21 cellular contexts compared by ENCODE assay signal in genomic region chr2:16105178-16105663, GRCh38.
DNase-seq lines count a peak whose midpoint lies in the region; FAIRE-seq and TF ChIP-seq lines count a peak whose summit lies in the region.
"Had no signal": no experiment of that assay in that cellular context is flagged by ENCODE, and none has a peak within 500 bp of the region (broad histone marks: within the 10 kb centered on the region; RNA-seq: fewer than 3 reads in every experiment).

No MANE protein-coding gene starts in this region.

- H3K56ac ChIP-seq in H9 (ENCODE audit: insufficient read length, low read depth, low read length) = peak overlapping the region; percentile 77

- H3K9me3 ChIP-seq in H9 (ENCODE audit: control insufficient read depth, low read depth, low read length) (no peaks in the 10 kb centered on the region), ectodermal cell (ENCODE audit: control insufficient read depth, low read length) (no peaks in the 10 kb centered on the region), keratinocyte (ENCODE audit: control insufficient read depth, low read depth, low read length) (no peaks in the 10 kb centered on the region), A673 (ENCODE audit: low read depth, low read length, poor library complexity, severe bottlenecking) (no peaks in the 10 kb centered on the region)
- H3K9me3 ChIP-seq: psoas muscle, vagina had no signal

- peak overlapping the region; percentile 100 for H3K27ac ChIP-seq in H9 (ENCODE audit: insufficient read length, low read depth, low read length)
- peak overlapping the region; percentile 64 for H3K27ac ChIP-seq in ectodermal cell (ENCODE audit: insufficient read depth, low read depth, low read length, poor library complexity, severe bottlenecking)
- no peak overlapping the region for H3K27ac ChIP-seq in keratinocyte (ENCODE audit: control insufficient read depth, insufficient read depth, low read length)
- H3K27ac ChIP-seq in A673 (ENCODE audit: low read depth, low read length, poor library complexity, severe bottlenecking) = no peak overlapping the region
- H3K27ac ChIP-seq: psoas muscle, vagina had no signal

- intact Hi-C loops in A673 (cut with micrococcal nuclease; ENCODE audit: unreplicated experiment) = no loop called here

- H3K79me1 ChIP-seq in H9 (ENCODE audit: insufficient read depth, low read depth, low read length, poor library complexity, severe bottlenecking) = no peaks in the 10 kb centered on the region

- no peak overlapping the region for H4K8ac ChIP-seq in H9 (replicated peaks; ENCODE audit: insufficient read length, low read depth, low read length)

- no peak overlapping the region for H2BK20ac ChIP-seq in H9 (ENCODE audit: low read depth, low read length, poor library complexity, severe bottlenecking)

- peaks cover 18% of the 10 kb centered on the region; the same call in 1 of the 2 replicates for H3K4me1 ChIP-seq in H9 (ENCODE audit: insufficient read depth, low read length)
- peaks cover 35% of the 10 kb centered on the region for H3K4me1 ChIP-seq in ectodermal cell (ENCODE audit: control insufficient read depth, insufficient read depth, low read length)
- no peaks in the 10 kb centered on the region for H3K4me1 ChIP-seq in keratinocyte (ENCODE audit: control insufficient read depth, extremely low read depth, insufficient read depth, low read length)
- H3K4me1 ChIP-seq in A673 (ENCODE audit: insufficient read depth, low read length, poor library complexity, severe bottlenecking) = no peaks in the 10 kb centered on the region
- H3K4me1 ChIP-seq: psoas muscle had no signal

- FAIRE-seq in keratinocyte (lab: Jason Lieb, UNC) = no peak
- FAIRE-seq: islet of Langerhans had no signal

- no peaks in the 10 kb centered on the region for H3K27me3 Mint-ChIP-seq in H9 (ENCODE audit: low read depth)
- H3K27me3 Mint-ChIP-seq: activated CD4-positive, alpha-beta T cell treated with anti-CD3 and anti-CD28 coated beads, Interleukin-2, amount 10 ng/mL, durations not matched to agents 7 days and 5 days; naive B cell; T-cell had no signal

- DNase-seq in H9 (no peak), keratinocyte (ENCODE audit: low read depth, low spot score) (no peak), retina (peak; percentile 52), DMS79 treated with DMSO at 0.1 percent for 48 hours (lab: John Stamatoyannopoulos, UW) (no peak), NCI-H1417 treated with DMSO at 0.1 percent for 48 hours (lab: John Stamatoyannopoulos, UW) (no peak), A673 (ENCODE audit: low spot score) (no peak), cortex of kidney (lab: John Stamatoyannopoulos, UW) (no peak)
- DNase-seq: activated CD4-positive, alpha-beta T cell treated with anti-CD3 and anti-CD28 coated beads, Interleukin-2, amount 10 ng/mL, durations not matched to agents 7 days and 5 days; activated CD8-positive, alpha-beta memory T cell treated with anti-CD3 and anti-CD28 coated beads, Interleukin-2, amount 50 U/mL, for 48 hours; activated effector memory CD4-positive, alpha-beta T cell treated with Interleukin-2 at 50 U/mL for 16 hours; naive B cell; NCI-H1048; NCI-H2081 treated with DMSO at 0.1 percent for 48 hours; NCI-H69; psoas muscle; SHP77 treated with DMSO at 0.1 percent for 48 hours; stimulated activated CD4-positive, alpha-beta T cell treated with anti-CD3 and anti-CD28 coated beads, Interleukin-4, amount 100 ng/mL, for 4 hours; T-cell had no signal

- peak overlapping the region; percentile 34; the same call in 1 of the 2 replicates for H3K14ac ChIP-seq in H9 (ENCODE audit: insufficient read depth, low read length)

- no peak overlapping the region for H3K23ac ChIP-seq in H9 (ENCODE audit: insufficient read length, low read depth, low read length)

- H3K9ac ChIP-seq in H9 (ENCODE audit: extremely low read depth, insufficient read length, low read length) = peak overlapping the region; percentile 68
- no peak overlapping the region for H3K9ac ChIP-seq in keratinocyte (ENCODE audit: control insufficient read depth, extremely low read depth, insufficient read depth, low read length)

- H4K91ac ChIP-seq in H9 (ENCODE audit: insufficient read length, low read depth, low read length) = peak overlapping the region; percentile 68

- H3K4me2 ChIP-seq in H9 (ENCODE audit: insufficient read depth, insufficient read length, low read length) (peak overlapping the region; percentile 87), keratinocyte (ENCODE audit: control insufficient read depth, extremely low read depth, insufficient read depth, low read depth, low read length) (no peak overlapping the region)

- H3K4me3 ChIP-seq in ectodermal cell (ENCODE audit: insufficient read depth, low read depth, low read length) = peak overlapping the region; percentile 11
- H3K4me3 ChIP-seq in keratinocyte (ENCODE audit: control insufficient read depth in 2 of 3, extremely low read depth in 1 of 3, insufficient read depth in 2 of 3, low read depth in 1 of 3, low read length in 3 of 3) = no peak overlapping the region
- no peak overlapping the region for H3K4me3 ChIP-seq in A673 (ENCODE audit: low read depth, low read length, poor library complexity, severe bottlenecking)
- H3K4me3 ChIP-seq: psoas muscle, vagina had no signal

- H2BK15ac ChIP-seq in H9 (ENCODE audit: low read depth, low read length) = no peak overlapping the region

- no peaks in the 10 kb centered on the region for H3K36me3 Mint-ChIP-seq in H9 (ENCODE audit: insufficient read depth in 1 of 3, low read depth in 3 of 3)
- H3K36me3 Mint-ChIP-seq: naive B cell, T-cell had no signal

- dilution Hi-C loops in keratinocyte (cut with MboI; ENCODE audit: extremely low pct_ligation_motif_present, low sequenced_read_pairs) = no loop called here

- peak overlapping the region; percentile 39 for H2BK120ac ChIP-seq in H9 (ENCODE audit: low read depth, low read length, poor library complexity, severe bottlenecking)

- peak overlapping the region; percentile 58 to 69 for H3K4me3 Mint-ChIP-seq in H9
- H3K4me3 Mint-ChIP-seq: activated CD4-positive, alpha-beta T cell treated with anti-CD3 and anti-CD28 coated beads, Interleukin-2, amount 10 ng/mL, durations not matched to agents 7 days and 5 days; naive B cell; T-cell had no signal

- BruUV-seq in A673 (replicated peaks; lab: Mats Ljungman, UMichigan) = no TSS peak

- TF ChIP-seq CTCF in H9 (conservative IDR thresholded peaks at IDR 0.05) (no peak), keratinocyte (optimal IDR thresholded peaks at IDR 0.05 in 1 of 3, IDR thresholded peaks at IDR 0.05 in 1 of 3, conservative IDR thresholded peaks at IDR 0.05 in 1 of 3; ENCODE audit: extremely low read depth in 1 of 3, insufficient read depth in 2 of 3, low read length in 3 of 3) (no peak), A673 (conservative IDR thresholded peaks at IDR 0.05; ENCODE audit: low read depth, low read length) (no peak)

- H3K23me2 ChIP-seq in H9 (ENCODE audit: insufficient read length, low read depth, low read length, poor library complexity, severe bottlenecking) = no peaks in the 10 kb centered on the region

- peak overlapping the region; percentile 71 for H2AK5ac ChIP-seq in H9 (ENCODE audit: insufficient read length, low read length)

- peak overlapping the region; percentile 96 to 98 (median 97) for H3K27ac Mint-ChIP-seq in H9
- H3K27ac Mint-ChIP-seq: activated CD4-positive, alpha-beta T cell treated with anti-CD3 and anti-CD28 coated beads, Interleukin-2, amount 10 ng/mL, durations not matched to agents 7 days and 5 days; naive B cell; T-cell had no signal

- H3K9me1 ChIP-seq in keratinocyte (ENCODE audit: control insufficient read depth, extremely low read depth, insufficient read depth, low read length) = no peaks in the 10 kb centered on the region

- peak overlapping the region; percentile 24 for H3K18ac ChIP-seq in H9 (ENCODE audit: insufficient read length, low read depth, low read length)

- no peak overlapping the region; the same call in 1 of the 2 replicates for H3K4ac ChIP-seq in H9 (ENCODE audit: low read depth, low read length)

- CTCF ChIA-PET in A673 (lab: Charles Lee) = no interaction called here

- peak overlapping the region; percentile 58 for H2BK12ac ChIP-seq in H9 (ENCODE audit: insufficient read length, low read depth, low read length)

- peak overlapping the region; percentile 73 for H2BK5ac ChIP-seq in H9 (ENCODE audit: insufficient read length, low read length)

- H3K36me3 ChIP-seq in ectodermal cell (ENCODE audit: control insufficient read depth, insufficient read depth, low read length) = no peaks in the 10 kb centered on the region
- no peaks in the 10 kb centered on the region for H3K36me3 ChIP-seq in keratinocyte (ENCODE audit: control insufficient read depth in 2 of 2, extremely low read depth in 1 of 2, insufficient read depth in 2 of 2, low read length in 2 of 2)
- no peaks in the 10 kb centered on the region for H3K36me3 ChIP-seq in A673 (ENCODE audit: insufficient read depth, low read length, poor library complexity, severe bottlenecking)
- H3K36me3 ChIP-seq: vagina had no signal

- H3K9me3 Mint-ChIP-seq in H9 = no peaks in the 10 kb centered on the region
- H3K9me3 Mint-ChIP-seq: activated CD4-positive, alpha-beta T cell treated with anti-CD3 and anti-CD28 coated beads, Interleukin-2, amount 10 ng/mL, durations not matched to agents 7 days and 5 days; T-cell had no signal

- peak overlapping the region; percentile 89 for H4K5ac ChIP-seq in H9 (ENCODE audit: insufficient read length, low read depth, low read length)

- POLR2A ChIA-PET in A673 (lab: Charles Lee; ENCODE audit: low non-redundant PET) = no interaction called here

- no peaks in the 10 kb centered on the region for H3K27me3 ChIP-seq in H9 (ENCODE audit: insufficient read depth, low read length)
- H3K27me3 ChIP-seq in ectodermal cell (ENCODE audit: control insufficient read depth, insufficient read depth, low read length, poor library complexity, severe bottlenecking) = no peaks in the 10 kb centered on the region
- no peaks in the 10 kb centered on the region for H3K27me3 ChIP-seq in keratinocyte (ENCODE audit: control insufficient read depth, extremely low read depth, insufficient read depth, low read length)
- H3K27me3 ChIP-seq in A673 (replicated peaks; ENCODE audit: insufficient read depth, low read depth, low read length, poor library complexity) = no peaks in the 10 kb centered on the region
- H3K27me3 ChIP-seq: vagina had no signal

- no CpG with 5 or more reads among the region's 10 CpGs for WGBS in H9 (ENCODE audit: extremely low coverage, insufficient read length, low lambda C conversion rate)
- 4 to 5% methylated on average over 10 of the region's 10 CpGs for WGBS in ectodermal cell, 2 experiments

- H3K79me2 ChIP-seq in H9 (ENCODE audit: insufficient read depth, low read length) (no peaks in the 10 kb centered on the region), keratinocyte (ENCODE audit: control insufficient read depth, insufficient read depth, low read length) (no peaks in the 10 kb centered on the region)

- no peak overlapping the region for H2AFZ ChIP-seq in H9 (ENCODE audit: low read length)
- peak overlapping the region; percentile 24 for H2AFZ ChIP-seq in keratinocyte (ENCODE audit: control insufficient read depth, low read length)

- H3K4me1 Mint-ChIP-seq in H9 = peaks cover 72 to 74% of the 10 kb centered on the region in 2 experiments
- H3K4me1 Mint-ChIP-seq: activated CD4-positive, alpha-beta T cell treated with anti-CD3 and anti-CD28 coated beads, Interleukin-2, amount 10 ng/mL, durations not matched to agents 7 days and 5 days; naive B cell; T-cell had no signal

- peak overlapping the region; percentile 0 for H3T11ph ChIP-seq in H9 (ENCODE audit: low read length)

- H4K20me1 ChIP-seq in H9 (ENCODE audit: control insufficient read depth, insufficient read depth, insufficient read length) (no peaks in the 10 kb centered on the region), keratinocyte (ENCODE audit: control insufficient read depth, extremely low read depth, insufficient read depth, low read length) (no peaks in the 10 kb centered on the region)

Comparison
In these comparisons a context has a peak if more than half of its experiments do, and no peak if none do; other contexts are left out.
1. H3K27ac ChIP-seq: peak in H9 (single experiment) and ectodermal cell (single experiment); none in keratinocyte (single experiment) and A673 (single experiment).